8 cellular contexts compared by ENCODE assay signal in the genomic region with DNA sequence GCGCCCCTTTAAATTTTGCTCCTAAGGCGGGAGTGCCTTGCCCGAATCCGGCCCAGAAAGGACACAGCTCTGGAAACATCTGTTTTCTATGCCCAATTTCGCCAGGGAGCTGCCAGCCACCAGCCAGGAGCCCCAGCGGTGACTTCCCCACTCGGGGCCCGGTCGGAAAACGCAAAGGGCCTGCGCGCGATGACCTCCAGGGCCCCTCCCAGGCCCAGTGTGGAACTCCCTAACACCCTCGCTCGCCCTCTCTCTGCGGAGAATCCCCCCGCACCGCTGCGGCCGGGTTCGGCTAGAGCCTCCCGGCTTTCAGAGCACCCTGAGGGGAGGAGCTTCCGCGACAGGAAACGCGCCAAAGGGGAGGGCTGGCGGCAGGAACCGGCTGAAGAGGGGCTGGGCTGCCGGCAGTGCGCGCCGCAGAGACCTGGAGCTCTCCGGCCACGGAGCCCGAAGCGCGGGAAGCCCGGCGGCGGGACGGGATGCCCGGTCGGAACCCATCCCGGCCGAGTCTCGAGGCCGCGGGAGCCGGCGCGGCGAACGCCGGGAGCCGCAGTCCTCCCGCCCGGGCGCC. TPM values are rescaled to one million over a fixed set of nuclear protein-coding genes. Genes with fewer than 3 reads are reported as not detected.
A peak's percentile ranks its signal among the peaks of the same experiment; 100 is the strongest.
DNase-seq lines count a peak whose midpoint lies in the region; ATAC-seq and TF ChIP-seq lines count a peak whose summit lies in the region.

No MANE protein-coding gene starts in this region.

- peak; percentile 78 for DNase-seq in DMS79 (lab: John Stamatoyannopoulos, UW)
- DNase-seq in PC-9 = peak; percentile 69 to 90
- peak; percentile 91 to 92 for DNase-seq in activated T-cell treated with anti-CD3 and anti-CD28 coated beads, Interleukin-2, amount 50 U/mL, for 48 hours
- peak; percentile 83 for DNase-seq in fibroblast of gingiva (ENCODE audit: low read depth)
- DNase-seq in naive thymus-derived CD4-positive, alpha-beta T cell = peak; percentile 57 to 88 (median 74)

- peak overlapping the region; percentile 84 for H3K4me2 ChIP-seq in PC-9

- no peak for TF ChIP-seq EP300 in Ishikawa (IDR thresholded peaks at IDR 0.05; ENCODE audit: borderline replicate concordance)

- ATAC-seq in GM21619 (IDR thresholded peaks at IDR 0.05; ENCODE audit: unreplicated experiment) = peak; percentile 82
- peak; percentile 86 for ATAC-seq in naive thymus-derived CD4-positive, alpha-beta T cell
- peak; percentile 92 for ATAC-seq in stimulated activated memory B cell treated with anti-CD40 and anti-IgM and Interleukin-4, amounts not matched to agents 10 μg/mL and 1 μg/mL and 100 μg/mL, for 72 hours

- H3F3A ChIP-seq in PC-9 (ENCODE audit: insufficient read depth, low read depth) = peaks cover 4% of the 10 kb centered on the region; the same call in 1 of the 2 replicates

- CTCF ChIA-PET in PC-9 (lab: Charles Lee) = interaction anchor here (0.6 to 2.4 kb wide), 7 partner anchors 10 to 917 kb away, joined by 3 to 17 read pairs (median 4); no protein-coding TSS in a partner anchor
- CTCF ChIA-PET in naive thymus-derived CD4-positive, alpha-beta T cell (lab: Charles Lee) = interaction anchor here (0.5 to 2.8 kb wide), 9 partner anchors 16 to 519 kb away, joined by 3 to 17 read pairs (median 4); no protein-coding TSS in a partner anchor

- no peaks in the 10 kb centered on the region for H3K9me2 ChIP-seq in PC-9 (ENCODE audit: insufficient read depth)

- peaks cover 0 to 2% (median 0%) of the 10 kb centered on the region in 5 donors for H3K36me3 Mint-ChIP-seq in naive thymus-derived CD4-positive, alpha-beta T cell
- no peaks in the 10 kb centered on the region for H3K36me3 Mint-ChIP-seq in stimulated activated memory B cell treated with anti-CD40 and anti-IgM and Interleukin-4, amounts not matched to agents 10 μg/mL and 1 μg/mL and 100 μg/mL, for 72 hours

- peaks cover 13% of the 10 kb centered on the region for H3K79me2 ChIP-seq in PC-9 (ENCODE audit: low read depth)

- no peak overlapping the region for H3K27ac ChIP-seq in PC-9
- H3K27ac ChIP-seq in naive thymus-derived CD4-positive, alpha-beta T cell (ENCODE audit: low read depth, low read length) = peak overlapping the region; percentile 88

- TF ChIP-seq RAD21 in Ishikawa (IDR thresholded peaks at IDR 0.05; ENCODE audit: low read depth) = no peak

- H3K4me3 Mint-ChIP-seq in naive thymus-derived CD4-positive, alpha-beta T cell = peak overlapping the region; percentile 82 to 100 (median 99)
- H3K4me3 Mint-ChIP-seq in stimulated activated memory B cell treated with anti-CD40 and anti-IgM and Interleukin-4, amounts not matched to agents 10 μg/mL and 1 μg/mL and 100 μg/mL, for 72 hours = peak overlapping the region; percentile 97

- H3K4me3 ChIP-seq in PC-9 = peak overlapping the region; percentile 99
- peak overlapping the region; percentile 87 for H3K4me3 ChIP-seq in naive thymus-derived CD4-positive, alpha-beta T cell (ENCODE audit: low read length)

- peaks cover 5% of the 10 kb centered on the region; the same call in 1 of the 2 replicates for H3K4me1 ChIP-seq in PC-9 (replicated peaks; ENCODE audit: insufficient read depth)
- no peaks in the 10 kb centered on the region for H3K4me1 ChIP-seq in naive thymus-derived CD4-positive, alpha-beta T cell (ENCODE audit: control insufficient read depth in 2 of 2, insufficient read depth in 2 of 2, low read length in 2 of 2)

- no peaks in the 10 kb centered on the region for H3K36me3 ChIP-seq in PC-9 (ENCODE audit: low read depth)
- H3K36me3 ChIP-seq in naive thymus-derived CD4-positive, alpha-beta T cell (ENCODE audit: control insufficient read depth in 2 of 3, insufficient read depth in 3 of 3, low read length in 3 of 3) = peaks cover 0 to 5% (median 0%) of the 10 kb centered on the region in 3 experiments

- H3K4me1 Mint-ChIP-seq in naive thymus-derived CD4-positive, alpha-beta T cell = peaks cover 0 to 28% (median 11%) of the 10 kb centered on the region in 7 donors
- H3K4me1 Mint-ChIP-seq in stimulated activated memory B cell treated with anti-CD40 and anti-IgM and Interleukin-4, amounts not matched to agents 10 μg/mL and 1 μg/mL and 100 μg/mL, for 72 hours = peaks cover 6% of the 10 kb centered on the region

- no peaks in the 10 kb centered on the region for H4K20me1 ChIP-seq in PC-9 (ENCODE audit: insufficient read depth)

- H3K27ac Mint-ChIP-seq in naive thymus-derived CD4-positive, alpha-beta T cell = peak overlapping the region; percentile 54 to 96 (median 82)
- peak overlapping the region; percentile 81 for H3K27ac Mint-ChIP-seq in stimulated activated memory B cell treated with anti-CD40 and anti-IgM and Interleukin-4, amounts not matched to agents 10 μg/mL and 1 μg/mL and 100 μg/mL, for 72 hours

- BruUV-seq in PC-9 (replicated peaks; lab: Mats Ljungman, UMichigan) = TSS peak; percentile 53

- TF ChIP-seq CTCF in PC-9 (conservative IDR thresholded peaks at IDR 0.05) = no peak

- H3K9me3 Mint-ChIP-seq in naive thymus-derived CD4-positive, alpha-beta T cell = no peaks in the 10 kb centered on the region
- no peaks in the 10 kb centered on the region for H3K9me3 Mint-ChIP-seq in stimulated activated memory B cell treated with anti-CD40 and anti-IgM and Interleukin-4, amounts not matched to agents 10 μg/mL and 1 μg/mL and 100 μg/mL, for 72 hours

- no peaks in the 10 kb centered on the region for H3K27me3 Mint-ChIP-seq in naive thymus-derived CD4-positive, alpha-beta T cell
- no peaks in the 10 kb centered on the region for H3K27me3 Mint-ChIP-seq in stimulated activated memory B cell treated with anti-CD40 and anti-IgM and Interleukin-4, amounts not matched to agents 10 μg/mL and 1 μg/mL and 100 μg/mL, for 72 hours

- H3K27me3 ChIP-seq in PC-9 (ENCODE audit: insufficient read depth, low read depth) = no peaks in the 10 kb centered on the region
- H3K27me3 ChIP-seq in naive thymus-derived CD4-positive, alpha-beta T cell (ENCODE audit: control insufficient read depth in 2 of 2, insufficient read depth in 2 of 2, low read length in 2 of 2) = no peaks in the 10 kb centered on the region

- H3K9me3 ChIP-seq in PC-9 (ENCODE audit: insufficient read depth, low read depth) = no peaks in the 10 kb centered on the region
- no peaks in the 10 kb centered on the region for H3K9me3 ChIP-seq in naive thymus-derived CD4-positive, alpha-beta T cell (ENCODE audit: control insufficient read depth in 2 of 3, low read length in 3 of 3)

- POLR2A ChIA-PET in PC-9 (lab: Charles Lee; ENCODE audit: unreplicated experiment) = interaction anchor here (0.5 to 0.9 kb wide), 12 partner anchors 11 to 1712 kb away, joined by 3 to 8 read pairs (median 3); a partner anchor contains a TSS
- POLR2A ChIA-PET in naive thymus-derived CD4-positive, alpha-beta T cell (lab: Charles Lee) = interaction anchor here (0.6 to 1.6 kb wide), 11 partner anchors 11 to 333 kb away, joined by 3 to 7 read pairs (median 4); a partner anchor contains a TSS

- H2AFZ ChIP-seq in PC-9 = peak overlapping the region; percentile 100

- intact Hi-C loops in PC-9 (cut with micrococcal nuclease; ENCODE audit: unreplicated experiment) = loop anchor here (5.0 kb wide), 1 partner anchor 127 kb away; a partner anchor contains a TSS
- intact Hi-C loops in naive thymus-derived CD4-positive, alpha-beta T cell (cut with micrococcal nuclease) = loop anchor here (1.0 to 2.0 kb wide), 6 partner anchors 40 to 576 kb away; a partner anchor contains a TSS

TF ChIP-seq in Ishikawa, 13 proteins besides CTCF, POLR2A, EP300 and RAD21 (continues in another document):
- TF ChIP-seq, protein P1, sequence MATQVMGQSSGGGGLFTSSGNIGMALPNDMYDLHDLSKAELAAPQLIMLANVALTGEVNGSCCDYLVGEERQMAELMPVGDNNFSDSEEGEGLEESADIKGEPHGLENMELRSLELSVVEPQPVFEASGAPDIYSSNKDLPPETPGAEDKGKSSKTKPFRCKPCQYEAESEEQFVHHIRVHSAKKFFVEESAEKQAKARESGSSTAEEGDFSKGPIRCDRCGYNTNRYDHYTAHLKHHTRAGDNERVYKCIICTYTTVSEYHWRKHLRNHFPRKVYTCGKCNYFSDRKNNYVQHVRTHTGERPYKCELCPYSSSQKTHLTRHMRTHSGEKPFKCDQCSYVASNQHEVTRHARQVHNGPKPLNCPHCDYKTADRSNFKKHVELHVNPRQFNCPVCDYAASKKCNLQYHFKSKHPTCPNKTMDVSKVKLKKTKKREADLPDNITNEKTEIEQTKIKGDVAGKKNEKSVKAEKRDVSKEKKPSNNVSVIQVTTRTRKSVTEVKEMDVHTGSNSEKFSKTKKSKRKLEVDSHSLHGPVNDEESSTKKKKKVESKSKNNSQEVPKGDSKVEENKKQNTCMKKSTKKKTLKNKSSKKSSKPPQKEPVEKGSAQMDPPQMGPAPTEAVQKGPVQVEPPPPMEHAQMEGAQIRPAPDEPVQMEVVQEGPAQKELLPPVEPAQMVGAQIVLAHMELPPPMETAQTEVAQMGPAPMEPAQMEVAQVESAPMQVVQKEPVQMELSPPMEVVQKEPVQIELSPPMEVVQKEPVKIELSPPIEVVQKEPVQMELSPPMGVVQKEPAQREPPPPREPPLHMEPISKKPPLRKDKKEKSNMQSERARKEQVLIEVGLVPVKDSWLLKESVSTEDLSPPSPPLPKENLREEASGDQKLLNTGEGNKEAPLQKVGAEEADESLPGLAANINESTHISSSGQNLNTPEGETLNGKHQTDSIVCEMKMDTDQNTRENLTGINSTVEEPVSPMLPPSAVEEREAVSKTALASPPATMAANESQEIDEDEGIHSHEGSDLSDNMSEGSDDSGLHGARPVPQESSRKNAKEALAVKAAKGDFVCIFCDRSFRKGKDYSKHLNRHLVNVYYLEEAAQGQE (IDR thresholded peaks at IDR 0.05; ENCODE audit: low read depth) = no peak
- TF ChIP-seq, protein P2, sequence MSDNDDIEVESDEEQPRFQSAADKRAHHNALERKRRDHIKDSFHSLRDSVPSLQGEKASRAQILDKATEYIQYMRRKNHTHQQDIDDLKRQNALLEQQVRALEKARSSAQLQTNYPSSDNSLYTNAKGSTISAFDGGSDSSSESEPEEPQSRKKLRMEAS (IDR thresholded peaks at IDR 0.05) = peak; percentile 27; the same call in 1 of the 2 replicates
- TF ChIP-seq, protein P3, sequence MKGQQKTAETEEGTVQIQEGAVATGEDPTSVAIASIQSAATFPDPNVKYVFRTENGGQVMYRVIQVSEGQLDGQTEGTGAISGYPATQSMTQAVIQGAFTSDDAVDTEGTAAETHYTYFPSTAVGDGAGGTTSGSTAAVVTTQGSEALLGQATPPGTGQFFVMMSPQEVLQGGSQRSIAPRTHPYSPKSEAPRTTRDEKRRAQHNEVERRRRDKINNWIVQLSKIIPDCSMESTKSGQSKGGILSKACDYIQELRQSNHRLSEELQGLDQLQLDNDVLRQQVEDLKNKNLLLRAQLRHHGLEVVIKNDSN (IDR thresholded peaks at IDR 0.05) = no peak

RNA-seq across cellular contexts. Expression of a gene that starts 0.5 kb away (rescaled TPM):
- total RNA-seq in PC-9 (2021) = 18.9 and 26.7 TPM in 2 replicates
- total RNA-seq in naive thymus-derived CD4-positive, alpha-beta T cell = 10 to 100 TPM in 1 of 5 experiments, 1 to 10 TPM in 1, under 1 TPM in 3; 0.11 to 48.7 (median 0.64) TPM
- polyA plus RNA-seq in naive thymus-derived CD4-positive, alpha-beta T cell = not detected

RNA-seq across cellular contexts. Expression of a gene that starts 38.5 kb away (rescaled TPM):
- total RNA-seq in PC-9 (2021) = 12.4 and 12.9 TPM in 2 replicates
- 10 to 100 TPM; 13.2 to 32.6 (median 17.8) TPM for total RNA-seq in naive thymus-derived CD4-positive, alpha-beta T cell
- polyA plus RNA-seq in naive thymus-derived CD4-positive, alpha-beta T cell = 1 to 10 TPM; 2.5 to 6.4 TPM

RNA-seq across cellular contexts. Expression of a gene that starts 50.6 kb away (rescaled TPM):
- 7.6 and 9.9 TPM in 2 replicates for total RNA-seq in PC-9 (2021)
- 10 to 100 TPM in 1 of 5 experiments, 1 to 10 TPM in 4; 3.2 to 15.2 (median 4.6) TPM for total RNA-seq in naive thymus-derived CD4-positive, alpha-beta T cell
- polyA plus RNA-seq in naive thymus-derived CD4-positive, alpha-beta T cell = 1 to 10 TPM; 3.6 to 5.5 TPM
